ENCODE assay signal across 14 cellular contexts in the genomic region with DNA sequence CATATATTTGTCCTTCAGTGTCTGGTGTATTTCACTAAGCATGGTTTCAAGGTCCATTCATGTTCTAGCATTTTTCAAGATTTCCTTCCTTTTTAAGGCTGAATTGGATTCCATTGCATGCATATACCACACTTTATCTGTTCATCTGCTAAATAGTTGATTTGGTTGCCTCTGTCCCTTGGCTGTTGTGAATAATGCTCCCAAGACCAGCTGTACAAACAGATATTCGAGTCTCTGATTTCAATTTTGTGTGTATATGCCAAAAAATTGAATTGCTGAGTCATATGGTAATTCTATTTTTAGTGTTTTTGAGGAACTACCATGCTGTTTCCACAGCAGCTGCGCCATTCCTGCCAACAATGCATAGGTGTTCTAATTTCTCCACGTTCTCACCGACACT.
DNase-seq lines count a peak whose midpoint lies in the region; ATAC-seq and TF ChIP-seq lines count a peak whose summit lies in the region.
"Had no signal": no experiment of that assay in that cellular context is flagged by ENCODE, and none has a peak within 500 bp of the region (broad histone marks: within the 10 kb centered on the region; RNA-seq: fewer than 3 reads in every experiment).

No MANE protein-coding gene starts in this region.

- ATAC-seq in GM19452 (IDR thresholded peaks at IDR 0.05; ENCODE audit: unreplicated experiment): no peak
- ATAC-seq: A549 had no signal

- no peak for TF ChIP-seq CTCF in choroid plexus epithelial cell (conservative IDR thresholded peaks at IDR 0.05; ENCODE audit: low read depth, low read length)

- H3K4me3 ChIP-seq in choroid plexus epithelial cell (ENCODE audit: low read depth, low read length): no peak overlapping the region
- H3K4me3 ChIP-seq: A549, GM23248, HAP-1 had no signal

- DNase-seq in NCI-H2171 treated with DMSO at 0.1 percent for 48 hours (lab: John Stamatoyannopoulos, UW) (peak; percentile 58), NCI-H446 treated with DMSO at 0.1 percent for 48 hours (lab: John Stamatoyannopoulos, UW) (peak; percentile 34), choroid plexus epithelial cell (ENCODE audit: low read depth) (peak; percentile 10), RPMI8226 (no peak)
- no peak for DNase-seq in stimulated activated CD4-positive, alpha-beta T cell treated with anti-CD3 and anti-CD28 coated beads, Interleukin-4, amount 100 ng/mL, for 1 hour
- DNase-seq: AML-193; Caco-2; CD4-positive, alpha-beta T cell; DMS79 treated with DMSO at 0.1 percent for 48 hours; GF-D8; GM23248 had no signal

Comparison
In these comparisons a context has a peak if more than half of its experiments do, and no peak if none do; other contexts are left out.
1. DNase-seq: peak in NCI-H2171 treated with DMSO at 0.1 percent for 48 hours (single experiment), NCI-H446 treated with DMSO at 0.1 percent for 48 hours (single experiment) and choroid plexus epithelial cell (single experiment); none in stimulated activated CD4-positive, alpha-beta T cell treated with anti-CD3 and anti-CD28 coated beads, Interleukin-4, amount 100 ng/mL, for 1 hour (single experiment) and RPMI8226 (single experiment).